Comparison of ENCODE assay signal across 1 cellular context in the genomic region with DNA sequence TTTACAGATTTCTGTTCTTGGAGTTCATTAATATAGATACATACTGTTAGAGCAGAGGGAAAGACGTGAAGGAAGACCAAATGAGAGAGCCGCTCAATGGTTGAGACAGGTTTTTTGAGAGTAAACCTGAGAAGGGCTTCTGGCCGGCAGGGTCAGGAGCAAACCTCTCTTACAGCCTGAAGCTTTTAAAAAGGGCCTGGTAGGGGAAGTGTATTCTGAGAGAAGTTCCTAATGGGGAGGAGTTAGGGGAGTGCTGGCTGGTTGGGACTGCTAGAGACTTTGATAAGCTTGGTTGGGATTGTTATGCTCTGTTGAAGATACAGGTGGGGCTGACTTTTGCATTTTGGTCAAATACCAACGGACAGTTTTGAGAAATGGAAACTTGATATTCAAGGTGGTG.
TF ChIP-seq lines count a peak whose summit lies in the region.

No MANE protein-coding gene starts in this region.

TF ChIP-seq in H1, 55 proteins besides CTCF, POLR2A, EP300 and RAD21:
- TF ChIP-seq, protein P1, sequence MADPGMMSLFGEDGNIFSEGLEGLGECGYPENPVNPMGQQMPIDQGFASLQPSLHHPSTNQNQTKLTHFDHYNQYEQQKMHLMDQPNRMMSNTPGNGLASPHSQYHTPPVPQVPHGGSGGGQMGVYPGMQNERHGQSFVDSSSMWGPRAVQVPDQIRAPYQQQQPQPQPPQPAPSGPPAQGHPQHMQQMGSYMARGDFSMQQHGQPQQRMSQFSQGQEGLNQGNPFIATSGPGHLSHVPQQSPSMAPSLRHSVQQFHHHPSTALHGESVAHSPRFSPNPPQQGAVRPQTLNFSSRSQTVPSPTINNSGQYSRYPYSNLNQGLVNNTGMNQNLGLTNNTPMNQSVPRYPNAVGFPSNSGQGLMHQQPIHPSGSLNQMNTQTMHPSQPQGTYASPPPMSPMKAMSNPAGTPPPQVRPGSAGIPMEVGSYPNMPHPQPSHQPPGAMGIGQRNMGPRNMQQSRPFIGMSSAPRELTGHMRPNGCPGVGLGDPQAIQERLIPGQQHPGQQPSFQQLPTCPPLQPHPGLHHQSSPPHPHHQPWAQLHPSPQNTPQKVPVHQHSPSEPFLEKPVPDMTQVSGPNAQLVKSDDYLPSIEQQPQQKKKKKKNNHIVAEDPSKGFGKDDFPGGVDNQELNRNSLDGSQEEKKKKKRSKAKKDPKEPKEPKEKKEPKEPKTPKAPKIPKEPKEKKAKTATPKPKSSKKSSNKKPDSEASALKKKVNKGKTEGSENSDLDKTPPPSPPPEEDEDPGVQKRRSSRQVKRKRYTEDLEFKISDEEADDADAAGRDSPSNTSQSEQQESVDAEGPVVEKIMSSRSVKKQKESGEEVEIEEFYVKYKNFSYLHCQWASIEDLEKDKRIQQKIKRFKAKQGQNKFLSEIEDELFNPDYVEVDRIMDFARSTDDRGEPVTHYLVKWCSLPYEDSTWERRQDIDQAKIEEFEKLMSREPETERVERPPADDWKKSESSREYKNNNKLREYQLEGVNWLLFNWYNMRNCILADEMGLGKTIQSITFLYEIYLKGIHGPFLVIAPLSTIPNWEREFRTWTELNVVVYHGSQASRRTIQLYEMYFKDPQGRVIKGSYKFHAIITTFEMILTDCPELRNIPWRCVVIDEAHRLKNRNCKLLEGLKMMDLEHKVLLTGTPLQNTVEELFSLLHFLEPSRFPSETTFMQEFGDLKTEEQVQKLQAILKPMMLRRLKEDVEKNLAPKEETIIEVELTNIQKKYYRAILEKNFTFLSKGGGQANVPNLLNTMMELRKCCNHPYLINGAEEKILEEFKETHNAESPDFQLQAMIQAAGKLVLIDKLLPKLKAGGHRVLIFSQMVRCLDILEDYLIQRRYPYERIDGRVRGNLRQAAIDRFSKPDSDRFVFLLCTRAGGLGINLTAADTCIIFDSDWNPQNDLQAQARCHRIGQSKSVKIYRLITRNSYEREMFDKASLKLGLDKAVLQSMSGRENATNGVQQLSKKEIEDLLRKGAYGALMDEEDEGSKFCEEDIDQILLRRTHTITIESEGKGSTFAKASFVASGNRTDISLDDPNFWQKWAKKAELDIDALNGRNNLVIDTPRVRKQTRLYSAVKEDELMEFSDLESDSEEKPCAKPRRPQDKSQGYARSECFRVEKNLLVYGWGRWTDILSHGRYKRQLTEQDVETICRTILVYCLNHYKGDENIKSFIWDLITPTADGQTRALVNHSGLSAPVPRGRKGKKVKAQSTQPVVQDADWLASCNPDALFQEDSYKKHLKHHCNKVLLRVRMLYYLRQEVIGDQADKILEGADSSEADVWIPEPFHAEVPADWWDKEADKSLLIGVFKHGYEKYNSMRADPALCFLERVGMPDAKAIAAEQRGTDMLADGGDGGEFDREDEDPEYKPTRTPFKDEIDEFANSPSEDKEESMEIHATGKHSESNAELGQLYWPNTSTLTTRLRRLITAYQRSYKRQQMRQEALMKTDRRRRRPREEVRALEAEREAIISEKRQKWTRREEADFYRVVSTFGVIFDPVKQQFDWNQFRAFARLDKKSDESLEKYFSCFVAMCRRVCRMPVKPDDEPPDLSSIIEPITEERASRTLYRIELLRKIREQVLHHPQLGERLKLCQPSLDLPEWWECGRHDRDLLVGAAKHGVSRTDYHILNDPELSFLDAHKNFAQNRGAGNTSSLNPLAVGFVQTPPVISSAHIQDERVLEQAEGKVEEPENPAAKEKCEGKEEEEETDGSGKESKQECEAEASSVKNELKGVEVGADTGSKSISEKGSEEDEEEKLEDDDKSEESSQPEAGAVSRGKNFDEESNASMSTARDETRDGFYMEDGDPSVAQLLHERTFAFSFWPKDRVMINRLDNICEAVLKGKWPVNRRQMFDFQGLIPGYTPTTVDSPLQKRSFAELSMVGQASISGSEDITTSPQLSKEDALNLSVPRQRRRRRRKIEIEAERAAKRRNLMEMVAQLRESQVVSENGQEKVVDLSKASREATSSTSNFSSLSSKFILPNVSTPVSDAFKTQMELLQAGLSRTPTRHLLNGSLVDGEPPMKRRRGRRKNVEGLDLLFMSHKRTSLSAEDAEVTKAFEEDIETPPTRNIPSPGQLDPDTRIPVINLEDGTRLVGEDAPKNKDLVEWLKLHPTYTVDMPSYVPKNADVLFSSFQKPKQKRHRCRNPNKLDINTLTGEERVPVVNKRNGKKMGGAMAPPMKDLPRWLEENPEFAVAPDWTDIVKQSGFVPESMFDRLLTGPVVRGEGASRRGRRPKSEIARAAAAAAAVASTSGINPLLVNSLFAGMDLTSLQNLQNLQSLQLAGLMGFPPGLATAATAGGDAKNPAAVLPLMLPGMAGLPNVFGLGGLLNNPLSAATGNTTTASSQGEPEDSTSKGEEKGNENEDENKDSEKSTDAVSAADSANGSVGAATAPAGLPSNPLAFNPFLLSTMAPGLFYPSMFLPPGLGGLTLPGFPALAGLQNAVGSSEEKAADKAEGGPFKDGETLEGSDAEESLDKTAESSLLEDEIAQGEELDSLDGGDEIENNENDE (IDR thresholded peaks at IDR 0.05; ENCODE audit: insufficient replicate concordance, low read length): no peak
- no peak for TF ChIP-seq TAF7 (optimal IDR thresholded peaks at IDR 0.05; ENCODE audit: borderline replicate concordance, low read depth, low read length)
- TF ChIP-seq SIX5 (IDR thresholded peaks at IDR 0.05; ENCODE audit: low read depth, low read length): no peak
- no peak for TF ChIP-seq TEAD4 (IDR thresholded peaks at IDR 0.05; ENCODE audit: low read depth, low read length)
- TF ChIP-seq MAFK (IDR thresholded peaks at IDR 0.05; ENCODE audit: low read depth, low read length): no peak
- no peak for TF ChIP-seq RBBP5 (IDR thresholded peaks at IDR 0.05; ENCODE audit: borderline replicate concordance, low read depth, low read length)
- TF ChIP-seq TAF1 (IDR thresholded peaks at IDR 0.05; ENCODE audit: low read depth, low read length): no peak
- no peak for TF ChIP-seq HDAC6 (IDR thresholded peaks at IDR 0.05; ENCODE audit: low read depth, low read length)
- TF ChIP-seq EZH2 (IDR thresholded peaks at IDR 0.05; ENCODE audit: low read depth, low read length, severe bottlenecking): no peak
- no peak for TF ChIP-seq GTF2F1 (IDR thresholded peaks at IDR 0.05; ENCODE audit: borderline replicate concordance, low read depth, low read length)
